Comparison of ENCODE assay signal across 22 cellular contexts in the genomic region with DNA sequence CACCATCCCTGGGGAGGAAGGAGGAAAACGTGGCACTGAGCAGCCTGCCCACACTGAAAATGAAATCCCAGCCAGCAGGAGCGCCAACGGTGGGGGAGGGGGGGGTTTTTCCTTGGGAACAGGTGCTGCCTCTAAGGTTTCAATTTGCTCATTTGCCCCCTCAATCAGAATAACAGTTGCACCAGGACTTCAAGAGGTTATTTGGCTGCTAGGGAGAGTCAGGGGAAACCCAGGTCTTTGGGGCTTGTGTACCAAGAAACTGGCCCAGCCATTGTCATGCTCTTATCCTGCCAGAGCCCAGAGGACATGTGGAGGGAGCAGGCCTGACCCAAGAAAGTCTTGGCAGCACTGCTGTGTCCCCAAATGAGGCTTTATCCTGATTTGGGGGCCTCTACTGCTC.
A peak's percentile ranks its signal among the peaks of the same experiment; 100 is the strongest.
DNase-seq lines count a peak whose midpoint lies in the region; TF ChIP-seq lines count a peak whose summit lies in the region.
"Had no signal": no experiment of that assay in that cellular context is flagged by ENCODE, and none has a peak within 500 bp of the region (broad histone marks: within the 10 kb centered on the region; RNA-seq: fewer than 3 reads in every experiment).

No MANE protein-coding gene starts in this region.

- H3K4me1 ChIP-seq in HUES6 (ENCODE audit: control insufficient read depth, insufficient read depth, low read length): peaks cover 17% of the 10 kb centered on the region
- H3K4me1 ChIP-seq: colonic mucosa, tibial nerve had no signal

- no peaks in the 10 kb centered on the region for H3K27me3 Mint-ChIP-seq in mesothelial cell of epicardium (ENCODE audit: low read depth)

- H3K4me3 ChIP-seq in HUES6 (ENCODE audit: low read depth, low read length): no peak overlapping the region
- H3K4me3 ChIP-seq: colonic mucosa, lung, sigmoid colon, tibial nerve had no signal

- no peaks in the 10 kb centered on the region for H3K36me3 Mint-ChIP-seq in mesothelial cell of epicardium
- H3K36me3 Mint-ChIP-seq: naive B cell had no signal

- H3K27ac Mint-ChIP-seq in mesothelial cell of epicardium: no peak overlapping the region
- H3K27ac Mint-ChIP-seq: activated B cell treated with CpG ODN at 0.5 μM for 24 hours; activated T-helper 1 cell treated with anti-CD3 and anti-CD28 coated beads, Interleukin-12 subunit alpha, Interleukin-12 subunit beta, Interleukin-2, Interleukin-4 antibody, amounts not matched to agents 30 ng/mL and 10 ng/mL and 1 ng/mL, durations not matched to agents 14 hours and 24 hours and 36 hours had no signal

- peaks cover 5% of the 10 kb centered on the region for H3K4me1 Mint-ChIP-seq in mesothelial cell of epicardium
- H3K4me1 Mint-ChIP-seq: activated B cell treated with CpG ODN at 0.5 μM for 24 hours, naive B cell had no signal

- H3K4me3 Mint-ChIP-seq in mesothelial cell of epicardium: no peak overlapping the region
- H3K4me3 Mint-ChIP-seq: activated B cell treated with CpG ODN at 0.5 μM for 24 hours; activated T-helper 1 cell treated with anti-CD3 and anti-CD28 coated beads, Interleukin-12 subunit alpha, Interleukin-12 subunit beta, Interleukin-2, Interleukin-4 antibody, amounts not matched to agents 30 ng/mL and 10 ng/mL and 1 ng/mL, durations not matched to agents 14 hours and 24 hours and 36 hours; naive B cell had no signal

- no peak for TF ChIP-seq CTCF in mesothelial cell of epicardium (IDR thresholded peaks at IDR 0.05; ENCODE audit: unreplicated experiment)

- peak overlapping the region; percentile 59 for H3K9ac ChIP-seq in HUES6 (ENCODE audit: low read length)

- H3K9me3 Mint-ChIP-seq in mesothelial cell of epicardium: no peaks in the 10 kb centered on the region
- H3K9me3 Mint-ChIP-seq: activated B cell treated with CpG ODN at 0.5 μM for 24 hours; activated T-helper 1 cell treated with anti-CD3 and anti-CD28 coated beads, Interleukin-12 subunit alpha, Interleukin-12 subunit beta, Interleukin-2, Interleukin-4 antibody, amounts not matched to agents 30 ng/mL and 10 ng/mL and 1 ng/mL, durations not matched to agents 14 hours and 24 hours and 36 hours; naive B cell had no signal

- H3K27ac ChIP-seq in HUES6 (ENCODE audit: low read depth, low read length): peak overlapping the region; percentile 66; the same call in 1 of the 2 replicates
- H3K27ac ChIP-seq: brain microvascular endothelial cell, colonic mucosa, HL-60, sigmoid colon, tibial nerve had no signal

- no peaks in the 10 kb centered on the region for H3K27me3 ChIP-seq in HUES6 (ENCODE audit: control insufficient read depth, insufficient read depth, low read length)
- H3K27me3 ChIP-seq: BE2C, brain microvascular endothelial cell, colonic mucosa, sigmoid colon, tibial nerve had no signal

- no peaks in the 10 kb centered on the region for H3K36me3 ChIP-seq in HUES6 (ENCODE audit: control insufficient read depth, insufficient read depth, low read length)
- H3K36me3 ChIP-seq: BE2C, brain microvascular endothelial cell, colonic mucosa, sigmoid colon, tibial nerve had no signal

- DNase-seq in DMS 273 treated with DMSO at 0.1 percent for 48 hours (lab: John Stamatoyannopoulos, UW): peak; percentile 7
- DNase-seq in NCI-H524 treated with DMSO at 0.1 percent for 48 hours (lab: John Stamatoyannopoulos, UW): peak; percentile 41
- peak; percentile 57 for DNase-seq in mesenteric fat pad (ENCODE audit: low spot score)
- DNase-seq in mesothelial cell of epicardium (ENCODE audit: low spot score in 2 of 2, unreplicated experiment in 2 of 2): no peak
- DNase-seq in NCI-H510A (lab: John Stamatoyannopoulos, UW): no peak
- DNase-seq in activated CD4-positive, alpha-beta T cell treated with anti-CD3 and anti-CD28 coated beads for 1 hour: no peak
- DNase-seq: activated B cell treated with CpG ODN at 0.5 μM for 24 hours; brain microvascular endothelial cell; colonic mucosa; GF-D8; glutamatergic neuron; MM.1S; naive B cell; NCI-H2081 treated with DMSO at 0.1 percent for 48 hours; sigmoid colon; stimulated activated naive CD4-positive, alpha-beta T cell treated with Interleukin-2 at 50 U/mL for 16 hours had no signal

- H3K9me3 ChIP-seq in HUES6 (ENCODE audit: control insufficient read depth, insufficient read depth, low read depth, low read length): no peaks in the 10 kb centered on the region
- H3K9me3 ChIP-seq: BE2C, colonic mucosa, sigmoid colon, tibial nerve had no signal

Comparison
In these comparisons a context has a peak if more than half of its experiments do, and no peak if none do; other contexts are left out.
1. DNase-seq: peak in DMS 273 treated with DMSO at 0.1 percent for 48 hours (single experiment), NCI-H524 treated with DMSO at 0.1 percent for 48 hours (single experiment) and mesenteric fat pad (single experiment); none in mesothelial cell of epicardium (0 of 2), NCI-H510A (single experiment) and activated CD4-positive, alpha-beta T cell treated with anti-CD3 and anti-CD28 coated beads for 1 hour (single experiment).